10 cellular contexts compared by ENCODE assay signal in the genomic region with DNA sequence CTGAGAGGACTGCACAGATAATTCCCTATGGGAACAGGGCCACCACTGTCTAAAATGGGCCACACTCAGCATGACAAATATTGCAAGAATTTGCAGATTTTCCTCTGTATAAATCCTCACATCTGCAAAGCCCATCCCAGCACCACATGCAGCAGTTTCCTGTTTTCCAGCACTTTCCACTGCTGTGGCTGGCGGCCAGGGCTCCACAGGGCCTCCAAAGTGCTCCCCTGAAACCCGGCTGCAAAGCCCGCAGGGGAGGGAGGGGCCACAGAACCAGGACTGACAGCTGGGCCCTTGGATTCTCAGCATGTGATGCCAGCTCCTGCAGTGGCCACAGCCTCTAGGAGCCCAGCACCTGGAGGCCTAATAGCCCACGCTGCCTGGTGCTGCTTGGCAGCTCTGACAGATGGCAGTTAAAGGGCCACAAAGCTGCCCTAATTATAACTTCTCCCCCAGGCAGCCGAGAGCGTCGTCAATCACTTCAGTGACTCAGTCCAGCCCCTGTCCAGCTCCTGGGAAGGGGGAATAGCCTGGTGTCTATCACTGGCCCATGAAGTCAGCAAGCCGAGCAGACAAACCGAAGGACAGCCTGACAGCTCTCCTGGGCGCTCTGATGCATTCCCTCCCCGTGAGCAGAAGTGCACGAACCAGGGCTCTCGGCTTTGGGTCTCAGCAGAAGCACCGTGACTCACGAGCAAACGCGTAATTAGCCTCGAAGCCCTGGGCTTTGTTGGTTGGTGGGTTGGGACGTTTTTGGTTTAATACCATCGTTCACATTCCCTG. TPM values are rescaled to one million over a fixed set of nuclear protein-coding genes. Genes with fewer than 3 reads are reported as not detected.
DNase-seq lines count a peak whose midpoint lies in the region; ATAC-seq and TF ChIP-seq lines count a peak whose summit lies in the region.
"Had no signal": no experiment of that assay in that cellular context is flagged by ENCODE, and none has a peak within 500 bp of the region (broad histone marks: within the 10 kb centered on the region; RNA-seq: fewer than 3 reads in every experiment).

No MANE protein-coding gene starts in this region.

- H3K36me3 Mint-ChIP-seq in WTC11: no peaks in the 10 kb centered on the region
- no peaks in the 10 kb centered on the region for H3K36me3 Mint-ChIP-seq in immature natural killer cell
- H3K36me3 Mint-ChIP-seq in naive thymus-derived CD4-positive, alpha-beta T cell: no peaks in the 10 kb centered on the region

- no peak overlapping the region for H3K4me3 ChIP-seq in naive thymus-derived CD4-positive, alpha-beta T cell (ENCODE audit: low read length)
- H3K4me3 ChIP-seq: coronary artery had no signal

- H3K36me3 ChIP-seq in naive thymus-derived CD4-positive, alpha-beta T cell (ENCODE audit: control insufficient read depth in 2 of 3, insufficient read depth in 3 of 3, low read length in 3 of 3): no peaks in the 10 kb centered on the region

- CTCF ChIA-PET in WTC11 (lab: Charles Lee): interaction anchor here (0.9 to 1.5 kb wide), 4 partner anchors 21 to 107 kb away, joined by 3 to 7 read pairs (median 4); no protein-coding TSS in a partner anchor
- CTCF ChIA-PET in naive thymus-derived CD4-positive, alpha-beta T cell (lab: Charles Lee): interaction anchor here (0.7 kb wide), 1 partner anchor 39 kb away, joined by 3 read pairs; no protein-coding TSS in a partner anchor

- no peaks in the 10 kb centered on the region for H3K9me3 ChIP-seq in naive thymus-derived CD4-positive, alpha-beta T cell (ENCODE audit: control insufficient read depth in 2 of 3, low read length in 3 of 3)

- peak; percentile 18; the same call in 1 of the 2 replicates for ATAC-seq in WTC11
- ATAC-seq in naive thymus-derived CD4-positive, alpha-beta T cell: no peak
- no peak for ATAC-seq in stimulated activated naive CD8-positive, alpha-beta T cell treated with anti-CD3 and anti-CD28 coated beads, Interleukin-15, amount 100 ng/mL, for 72 hours

- H3K9me3 Mint-ChIP-seq in WTC11 (peaks cover 3% of the 10 kb centered on the region), immature natural killer cell (no peaks in the 10 kb centered on the region)
- H3K9me3 Mint-ChIP-seq in naive thymus-derived CD4-positive, alpha-beta T cell: no peaks in the 10 kb centered on the region
- H3K9me3 Mint-ChIP-seq in stimulated activated naive CD8-positive, alpha-beta T cell treated with anti-CD3 and anti-CD28 coated beads, Interleukin-15, amount 100 ng/mL, for 72 hours: no peaks in the 10 kb centered on the region
- H3K9me3 Mint-ChIP-seq: activated CD4-positive, alpha-beta T cell treated with anti-CD3 and anti-CD28 coated beads, Interleukin-2, amount 10 ng/mL, durations not matched to agents 24 days and 14 days had no signal

- H3K27me3 ChIP-seq in naive thymus-derived CD4-positive, alpha-beta T cell (ENCODE audit: control insufficient read depth in 2 of 2, insufficient read depth in 2 of 2, low read length in 2 of 2): no peaks in the 10 kb centered on the region

- intact Hi-C loops in naive thymus-derived CD4-positive, alpha-beta T cell (cut with micrococcal nuclease): no loop called here

- H3K4me1 ChIP-seq in naive thymus-derived CD4-positive, alpha-beta T cell (ENCODE audit: control insufficient read depth in 2 of 2, insufficient read depth in 2 of 2, low read length in 2 of 2): no peaks in the 10 kb centered on the region

- H3K4me3 Mint-ChIP-seq in WTC11 (no peak overlapping the region), immature natural killer cell (no peak overlapping the region)
- no peak overlapping the region for H3K4me3 Mint-ChIP-seq in naive thymus-derived CD4-positive, alpha-beta T cell
- no peak overlapping the region for H3K4me3 Mint-ChIP-seq in stimulated activated naive CD8-positive, alpha-beta T cell treated with anti-CD3 and anti-CD28 coated beads, Interleukin-15, amount 100 ng/mL, for 72 hours
- H3K4me3 Mint-ChIP-seq: activated CD4-positive, alpha-beta T cell treated with anti-CD3 and anti-CD28 coated beads, Interleukin-2, amount 10 ng/mL, durations not matched to agents 24 days and 14 days had no signal

- H3K27me3 Mint-ChIP-seq in WTC11 (ENCODE audit: low read depth) (peaks cover 18% of the 10 kb centered on the region), immature natural killer cell (ENCODE audit: low read depth in 3 of 3) (peaks cover 2 to 8% (median 6%) of the 10 kb centered on the region in 3 donors)
- H3K27me3 Mint-ChIP-seq in naive thymus-derived CD4-positive, alpha-beta T cell: peaks cover 15 to 26% (median 22%) of the 10 kb centered on the region in 5 donors
- peaks cover 35% of the 10 kb centered on the region for H3K27me3 Mint-ChIP-seq in stimulated activated naive CD8-positive, alpha-beta T cell treated with anti-CD3 and anti-CD28 coated beads, Interleukin-15, amount 100 ng/mL, for 72 hours

- POLR2A ChIA-PET in WTC11 (lab: Charles Lee): no interaction called here
- POLR2A ChIA-PET in naive thymus-derived CD4-positive, alpha-beta T cell (lab: Charles Lee): interaction anchor here (1.6 kb wide), 1 partner anchor 33 kb away, joined by 5 read pairs; no protein-coding TSS in a partner anchor

- H3K27ac ChIP-seq in naive thymus-derived CD4-positive, alpha-beta T cell (ENCODE audit: low read depth, low read length): no peak overlapping the region
- H3K27ac ChIP-seq: coronary artery had no signal

- DNase-seq in AG20443 (ENCODE audit: low spot score): peak; percentile 77
- peak; percentile 98 for DNase-seq in M059J (ENCODE audit: low read depth)
- no peak for DNase-seq in WTC11 (ENCODE audit: low spot score)
- peak; percentile 28 for DNase-seq in iris pigment epithelial cell (ENCODE audit: low read depth)
- DNase-seq in AML-193 (lab: John Stamatoyannopoulos, UW): no peak
- no peak for DNase-seq in immature natural killer cell
- no peak for DNase-seq in naive thymus-derived CD4-positive, alpha-beta T cell
- no peak for DNase-seq in stimulated activated naive CD8-positive, alpha-beta T cell treated with anti-CD3 and anti-CD28 coated beads, Interleukin-15, amount 100 ng/mL, for 72 hours
- DNase-seq: activated CD4-positive, alpha-beta T cell treated with anti-CD3 and anti-CD28 coated beads, Interleukin-2, amount 10 ng/mL, durations not matched to agents 24 days and 14 days had no signal

- H3K27ac Mint-ChIP-seq in WTC11: no peak overlapping the region
- H3K27ac Mint-ChIP-seq in immature natural killer cell: no peak overlapping the region
- no peak overlapping the region for H3K27ac Mint-ChIP-seq in naive thymus-derived CD4-positive, alpha-beta T cell
- H3K27ac Mint-ChIP-seq in stimulated activated naive CD8-positive, alpha-beta T cell treated with anti-CD3 and anti-CD28 coated beads, Interleukin-15, amount 100 ng/mL, for 72 hours: no peak overlapping the region
- H3K27ac Mint-ChIP-seq: activated CD4-positive, alpha-beta T cell treated with anti-CD3 and anti-CD28 coated beads, Interleukin-2, amount 10 ng/mL, durations not matched to agents 24 days and 14 days had no signal

- TF ChIP-seq CTCF in WTC11 (IDR thresholded peaks at IDR 0.05): no peak

- H3K4me1 Mint-ChIP-seq in WTC11 (peaks cover 14% of the 10 kb centered on the region), immature natural killer cell (no peaks in the 10 kb centered on the region)
- peaks cover 0 to 1% (median 0%) of the 10 kb centered on the region in 7 donors for H3K4me1 Mint-ChIP-seq in naive thymus-derived CD4-positive, alpha-beta T cell
- peaks cover 9% of the 10 kb centered on the region for H3K4me1 Mint-ChIP-seq in stimulated activated naive CD8-positive, alpha-beta T cell treated with anti-CD3 and anti-CD28 coated beads, Interleukin-15, amount 100 ng/mL, for 72 hours
- H3K4me1 Mint-ChIP-seq: activated CD4-positive, alpha-beta T cell treated with anti-CD3 and anti-CD28 coated beads, Interleukin-2, amount 10 ng/mL, durations not matched to agents 24 days and 14 days had no signal

TF ChIP-seq in WTC11, 78 proteins besides CTCF, POLR2A, EP300 and RAD21:
- TF ChIP-seq, protein P1, sequence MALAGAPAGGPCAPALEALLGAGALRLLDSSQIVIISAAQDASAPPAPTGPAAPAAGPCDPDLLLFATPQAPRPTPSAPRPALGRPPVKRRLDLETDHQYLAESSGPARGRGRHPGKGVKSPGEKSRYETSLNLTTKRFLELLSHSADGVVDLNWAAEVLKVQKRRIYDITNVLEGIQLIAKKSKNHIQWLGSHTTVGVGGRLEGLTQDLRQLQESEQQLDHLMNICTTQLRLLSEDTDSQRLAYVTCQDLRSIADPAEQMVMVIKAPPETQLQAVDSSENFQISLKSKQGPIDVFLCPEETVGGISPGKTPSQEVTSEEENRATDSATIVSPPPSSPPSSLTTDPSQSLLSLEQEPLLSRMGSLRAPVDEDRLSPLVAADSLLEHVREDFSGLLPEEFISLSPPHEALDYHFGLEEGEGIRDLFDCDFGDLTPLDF (CRISPR knock-in tag; IDR thresholded peaks at IDR 0.05): no peak
- TF ChIP-seq TP53 (CRISPR knock-in tag; IDR thresholded peaks at IDR 0.05): no peak

RNA-seq across cellular contexts. Expression of a gene that starts 4.7 kb away (rescaled TPM):
- total RNA-seq in M059J (2014; rRNA removed; shearing (Covaris generic)): 9.1 and 9.6 TPM in 2 replicates
- 0.07 to 0.11 TPM (median 0.11 TPM) in 3 replicates for total RNA-seq in WTC11 (2021)
- not detected for polyA plus RNA-seq in immature natural killer cell
- not detected for total RNA-seq in naive thymus-derived CD4-positive, alpha-beta T cell
- not detected for polyA plus RNA-seq in naive thymus-derived CD4-positive, alpha-beta T cell
- total RNA-seq: activated CD4-positive, alpha-beta T cell treated with anti-CD3 and anti-CD28 coated beads, Interleukin-2, amount 10 ng/mL, durations not matched to agents 24 days and 14 days had no signal

RNA-seq across cellular contexts. Expression of a gene that starts 13.7 kb away (rescaled TPM):
- not detected in 2 replicates for total RNA-seq in M059J (2014; rRNA removed; shearing (Covaris generic))
- total RNA-seq in WTC11 (2021): 0.09 to 0.14 TPM in 2 of 3 replicates, not detected in the other
- polyA plus RNA-seq in immature natural killer cell: not detected
- not detected for total RNA-seq in naive thymus-derived CD4-positive, alpha-beta T cell
- not detected for polyA plus RNA-seq in naive thymus-derived CD4-positive, alpha-beta T cell
- total RNA-seq: activated CD4-positive, alpha-beta T cell treated with anti-CD3 and anti-CD28 coated beads, Interleukin-2, amount 10 ng/mL, durations not matched to agents 24 days and 14 days had no signal

RNA-seq across cellular contexts. Expression of a gene that starts 34.2 kb away (rescaled TPM):
- total RNA-seq in M059J (2014; rRNA removed; shearing (Covaris generic)): 0.12 TPM in 1 of 2 replicates, not detected in the other
- 0.09 to 0.16 TPM (median 0.11 TPM) in 3 replicates for total RNA-seq in WTC11 (2021)
- polyA plus RNA-seq in immature natural killer cell: under 1 TPM in 2 of 3 donors, not detected in 1; 0.20 to 0.37 TPM
- 10 to 100 TPM in 2 of 5 experiments, 1 to 10 TPM in 3; 1.4 to 11.3 (median 9.6) TPM for total RNA-seq in naive thymus-derived CD4-positive, alpha-beta T cell
- 1 to 10 TPM; 3.8 to 6.1 TPM for polyA plus RNA-seq in naive thymus-derived CD4-positive, alpha-beta T cell

Comparison
In these comparisons a context has a peak if more than half of its experiments do, and no peak if none do; other contexts are left out.
1. DNase-seq: peak in AG20443 (single experiment), M059J (single experiment) and iris pigment epithelial cell (single experiment); none in WTC11 (single experiment), AML-193 (0 of 2), immature natural killer cell (0 of 3), naive thymus-derived CD4-positive, alpha-beta T cell (0 of 9) and stimulated activated naive CD8-positive, alpha-beta T cell treated with anti-CD3 and anti-CD28 coated beads, Interleukin-15, amount 100 ng/mL, for 72 hours (0 of 2).